20 cellular contexts compared by ENCODE assay signal in genomic region chr2:217471329-217471728, GRCh38.
DNase-seq lines count a peak whose midpoint lies in the region; ATAC-seq and TF ChIP-seq lines count a peak whose summit lies in the region.
"Had no signal": no experiment of that assay in that cellular context is flagged by ENCODE, and none has a peak within 500 bp of the region (broad histone marks: within the 10 kb centered on the region; RNA-seq: fewer than 3 reads in every experiment).

No MANE protein-coding gene starts in this region.

- no peak overlapping the region for H3K27ac ChIP-seq in AG04450 (ENCODE audit: low read depth, low read length)
- H3K27ac ChIP-seq in IMR-90 (ENCODE audit: insufficient read depth, low read length) = no peak overlapping the region
- H3K27ac ChIP-seq: pancreas, upper lobe of right lung had no signal

- POLR2A ChIA-PET in AG04450 (lab: Yijun Ruan, JAX) (no interaction called here), IMR-90 (lab: Charles Lee; ENCODE audit: unreplicated experiment) (interaction anchor here (0.6 kb wide), 1 partner anchor 17 kb away, joined by 6 read pairs; no protein-coding TSS in a partner anchor)

- CTCF ChIA-PET in AG04450 (lab: Charles Lee) = no interaction called here
- CTCF ChIA-PET in IMR-90 (lab: Yijun Ruan, JAX) = no interaction called here

- TF ChIP-seq CTCF in AG04450 (IDR thresholded peaks at IDR 0.05; ENCODE audit: low read depth, low read length) = no peak
- no peak for TF ChIP-seq CTCF in IMR-90 (conservative IDR thresholded peaks at IDR 0.05; ENCODE audit: low read depth, low read length)
- no peak for TF ChIP-seq CTCF in astrocyte of the spinal cord (IDR thresholded peaks at IDR 0.05; ENCODE audit: low read depth, low read length)
- TF ChIP-seq CTCF in omental fat pad (IDR thresholded peaks at IDR 0.05) = no peak

- H2BK5ac ChIP-seq in IMR-90 (ENCODE audit: low read depth, low read length, poor library complexity, severe bottlenecking) = peak overlapping the region; percentile 64

- H2BK20ac ChIP-seq in IMR-90 (ENCODE audit: low read depth, low read length) = peak overlapping the region; percentile 96

- peaks cover 4% of the 10 kb centered on the region; the same call in 1 of the 2 replicates for H3K9me3 ChIP-seq in AG04450 (ENCODE audit: control insufficient read depth, insufficient read depth, low read length)
- no peaks in the 10 kb centered on the region for H3K9me3 ChIP-seq in IMR-90 (ENCODE audit: control insufficient read depth, insufficient read depth, low read length)
- H3K9me3 ChIP-seq: pancreas, upper lobe of right lung had no signal

- H3K23ac ChIP-seq in IMR-90 (ENCODE audit: low read depth, low read length) = peak overlapping the region; percentile 69; the same call in 1 of the 2 replicates

- H3K9ac ChIP-seq in IMR-90 (ENCODE audit: low read depth, low read length) = no peak overlapping the region

- peak overlapping the region; percentile 86; the same call in 2 of the 3 replicates for H2BK15ac ChIP-seq in IMR-90 (ENCODE audit: low read depth, low read length)

- no TSS peak for BruUV-seq in IMR-90 (replicated peaks; lab: Mats Ljungman, UMichigan)

- in situ Hi-C loops in IMR-90 (cut with MboI; ENCODE audit: low sequenced_read_pairs) = no loop called here
- in situ Hi-C loops in astrocyte of the spinal cord (cut with HindIII; ENCODE audit: low sequenced_read_pairs) = no loop called here

- H3K9me1 ChIP-seq in IMR-90 (ENCODE audit: insufficient read depth, low read length) = no peaks in the 10 kb centered on the region

- H3K27me3 ChIP-seq in AG04450 (ENCODE audit: control insufficient read depth, insufficient read depth, low read length) (no peaks in the 10 kb centered on the region), IMR-90 (ENCODE audit: control insufficient read depth, insufficient read depth, low read length) (no peaks in the 10 kb centered on the region)
- H3K27me3 ChIP-seq: pancreas, upper lobe of right lung had no signal

- TF ChIP-seq POLR2A in IMR-90 (IDR thresholded peaks at IDR 0.05; ENCODE audit: low read depth, low read length) = no peak

- H3K14ac ChIP-seq in IMR-90 (replicated peaks; ENCODE audit: low read depth, low read length) = peak overlapping the region; percentile 83

- H4K5ac ChIP-seq in IMR-90 (ENCODE audit: low read depth, low read length) = peak overlapping the region; percentile 8; the same call in 1 of the 2 replicates

- H2AK5ac ChIP-seq in IMR-90 (ENCODE audit: low read depth, low read length) = peak overlapping the region; percentile 84

- no peaks in the 10 kb centered on the region for H4K20me1 ChIP-seq in IMR-90 (ENCODE audit: insufficient read depth, low read length)

- no peak overlapping the region for H3K56ac ChIP-seq in IMR-90 (ENCODE audit: extremely low read depth, insufficient read depth, low read length)

- no peak overlapping the region for H2AK9ac ChIP-seq in IMR-90 (replicated peaks; ENCODE audit: low read depth, low read length, poor library complexity)

- DNase-seq in AG04450 (ENCODE audit: low read depth, low spot score) (peak; percentile 36), IMR-90 (peak; percentile 80), astrocyte of the spinal cord (ENCODE audit: low read depth, low spot score) (peak; percentile 53), iris pigment epithelial cell (ENCODE audit: low read depth) (peak; percentile 70), posterior vena cava (ENCODE audit: low spot score) (no peak), HUDEP-2 (lab: John Stamatoyannopoulos, UW; ENCODE audit: unreplicated experiment in 76 of 76) (no peak), omental fat pad (ENCODE audit: low spot score) (no peak)
- DNase-seq: activated CD4-positive, alpha-beta T cell treated with anti-CD3 and anti-CD28 coated beads for 48 hours; CD4-positive, alpha-beta T cell; DMS53; effector memory CD8-positive, alpha-beta T cell; KG1; kidney; naive thymus-derived CD4-positive, alpha-beta T cell; NCI-H1092; NCI-H510A treated with DMSO at 0.1 percent for 48 hours; pancreas; SW 1271; upper lobe of right lung had no signal

- intact Hi-C loops in IMR-90 (cut with micrococcal nuclease) (no loop called here), posterior vena cava (cut with DNase I) (no loop called here)

- WGBS in IMR-90 (ENCODE audit: extremely low coverage in 2 of 2, insufficient read length in 1 of 2), 2 experiments = no CpG with 5 or more reads among the region's 1 CpG

- H3K4me2 ChIP-seq in IMR-90 (ENCODE audit: low read depth, low read length) = peak overlapping the region; percentile 1; the same call in 1 of the 2 replicates

- H4K8ac ChIP-seq in IMR-90 (ENCODE audit: low read depth in 2 of 2, low read length in 2 of 2) = peak overlapping the region; percentile 20 to 95; a peak in 3 of 4 replicates

- peak overlapping the region; percentile 75 for H2AFZ ChIP-seq in IMR-90 (replicated peaks; ENCODE audit: low read length, poor library complexity)

- TF ChIP-seq RAD21 in IMR-90 (IDR thresholded peaks at IDR 0.05; ENCODE audit: low read length) = no peak

- H3K4ac ChIP-seq in IMR-90 (ENCODE audit: low read depth, low read length) = peak overlapping the region; percentile 90

- no peaks in the 10 kb centered on the region for H3K36me3 ChIP-seq in IMR-90 (ENCODE audit: control insufficient read depth, insufficient read depth, low read length)
- H3K36me3 ChIP-seq: pancreas, upper lobe of right lung had no signal

- dilution Hi-C loops in IMR-90 (cut with HindIII; ENCODE audit: low sequenced_read_pairs, unreplicated experiment) = no loop called here

- H3K79me1 ChIP-seq in IMR-90 (ENCODE audit: low read depth in 1 of 2, low read length in 2 of 2) = no peaks in the 10 kb centered on the region

- H4K91ac ChIP-seq in IMR-90 (ENCODE audit: insufficient read depth, low read depth, low read length) = peak overlapping the region; percentile 82

- H2BK120ac ChIP-seq in IMR-90 (ENCODE audit: low read depth, low read length) = peak overlapping the region; percentile 92

- peak; percentile 84 for ATAC-seq in IMR-90 (ENCODE audit: low read depth)
- ATAC-seq in HG02973 (IDR thresholded peaks at IDR 0.05; ENCODE audit: unreplicated experiment) = no peak
- ATAC-seq in omental fat pad (ENCODE audit: low FRiP score) = no peak
- ATAC-seq: effector memory CD8-positive, alpha-beta T cell; naive thymus-derived CD4-positive, alpha-beta T cell; pancreas; upper lobe of right lung had no signal

- H3K4me1 ChIP-seq in IMR-90 (ENCODE audit: control insufficient read depth, insufficient read depth, low read length) = peaks cover 19% of the 10 kb centered on the region
- H3K4me1 ChIP-seq: pancreas, upper lobe of right lung had no signal

- peak overlapping the region; percentile 42; the same call in 1 of the 2 replicates for H3K18ac ChIP-seq in IMR-90 (ENCODE audit: low read depth, low read length)

- H3K4me3 ChIP-seq in AG04450 (ENCODE audit: low read depth, low read length) = no peak overlapping the region
- H3K4me3 ChIP-seq in IMR-90 (ENCODE audit: insufficient read depth, low read depth, low read length) = no peak overlapping the region
- no peak overlapping the region for H3K4me3 ChIP-seq in astrocyte of the spinal cord (ENCODE audit: low read depth, low read length)
- H3K4me3 ChIP-seq: pancreas, upper lobe of right lung had no signal

TF ChIP-seq in IMR-90, 13 proteins besides CTCF, POLR2A, EP300 and RAD21:
- TF ChIP-seq CEBPB (IDR thresholded peaks at IDR 0.05; ENCODE audit: low read depth, low read length) (no peak), NFE2L2 (IDR thresholded peaks at IDR 0.05; ENCODE audit: low read depth, low read length) (no peak), MAFK (IDR thresholded peaks at IDR 0.05; ENCODE audit: low read depth, low read length) (no peak), ELK1 (IDR thresholded peaks at IDR 0.05; ENCODE audit: borderline replicate concordance, low read depth, low read length) (no peak), FOS (IDR thresholded peaks at IDR 0.05; ENCODE audit: low read depth, low read length) (no peak), USF2 (IDR thresholded peaks at IDR 0.05; ENCODE audit: low read depth, low read length) (no peak), MXI1 (IDR thresholded peaks at IDR 0.05; ENCODE audit: borderline replicate concordance, low read depth, low read length) (no peak), MAZ (IDR thresholded peaks at IDR 0.05; ENCODE audit: borderline replicate concordance, low read depth, low read length) (no peak), BHLHE40 (IDR thresholded peaks at IDR 0.05; ENCODE audit: low read depth, low read length) (no peak), SMC3 (IDR thresholded peaks at IDR 0.05; ENCODE audit: low read depth, low read length) (no peak), RFX5 (IDR thresholded peaks at IDR 0.05; ENCODE audit: low read depth, low read length) (no peak), RCOR1 (IDR thresholded peaks at IDR 0.05; ENCODE audit: insufficient replicate concordance, low read length) (no peak), CHD1 (IDR thresholded peaks at IDR 0.05; ENCODE audit: low read depth, low read length) (no peak)

Comparison
In these comparisons a context has a peak if more than half of its experiments do, and no peak if none do; other contexts are left out.
1. DNase-seq: peak in AG04450 (single experiment), IMR-90 (single experiment), astrocyte of the spinal cord (single experiment) and iris pigment epithelial cell (single experiment); none in posterior vena cava (single experiment), HUDEP-2 (0 of 76) and omental fat pad (single experiment).